In genomic region chr4:76238701-76239100, GRCh38 we compare ENCODE assay signal across 21 cellular contexts. TPM values are rescaled to one million over a fixed set of nuclear protein-coding genes. Genes with fewer than 3 reads are reported as not detected.
"Had no signal": no experiment of that assay in that cellular context is flagged by ENCODE, and none has a peak within 500 bp of the region (broad histone marks: within the 10 kb centered on the region; RNA-seq: fewer than 3 reads in every experiment).

No MANE protein-coding gene starts in this region.

- H3K27me3 ChIP-seq: MG63 had no signal

- H3K4me3 ChIP-seq: MG63, SJSA1, SK-N-MC had no signal

- H3K27ac ChIP-seq: HL-60, SJSA1, SK-N-MC had no signal

- DNase-seq: KBM-7, MG63, NCI-H1092, NCI-H1105 treated with DMSO at 0.1 percent for 48 hours, NCI-H1417 treated with DMSO at 0.1 percent for 48 hours, NCI-H187, NCI-H2029, NCI-H2081 treated with DMSO at 0.1 percent for 48 hours, NCI-H2171, NCI-H226, NCI-H446, NCI-H510A, NCI-H524 treated with DMSO at 0.1 percent for 48 hours, NCI-H69, NCI-H774, Right ventricle myocardium superior, RPMI8226, SIG-M5 had no signal

- H3K36me3 ChIP-seq: MG63, SJSA1 had no signal

- H3K9me3 ChIP-seq: SJSA1 had no signal

- H3K4me1 ChIP-seq: SJSA1 had no signal

RNA-seq across cellular contexts. Expression of gene FAM47E, which starts 12.8 kb away (rescaled TPM):
- total RNA-seq: SJSA1 had no signal
